In genomic region chr22:22159384-22159783, GRCh38 we compare ENCODE assay signal across 31 cellular contexts.
"Had no signal": no experiment of that assay in that cellular context is flagged by ENCODE, and none has a peak within 500 bp of the region (broad histone marks: within the 10 kb centered on the region; RNA-seq: fewer than 3 reads in every experiment).

No MANE protein-coding gene starts in this region.

- H3K4me1 ChIP-seq: vagina had no signal

- H3K9me3 Mint-ChIP-seq: activated CD4-positive, alpha-beta memory T cell treated with anti-CD3 and anti-CD28 coated beads, Interleukin-2, amount 10 ng/mL, durations not matched to agents 7 days and 5 days; activated CD4-positive, alpha-beta T cell treated with anti-CD3 and anti-CD28 coated beads, Interleukin-2, amount 10 ng/mL, durations not matched to agents 7 days and 5 days; activated T-cell treated with anti-CD3 and anti-CD28 coated beads, Interleukin-2, amount 50 U/mL, for 24 hours; central memory CD8-positive, alpha-beta T cell; mesothelial cell of epicardium; naive thymus-derived CD4-positive, alpha-beta T cell; stimulated activated naive CD8-positive, alpha-beta T cell treated with anti-CD3 and anti-CD28 coated beads, Interleukin-15, amount 100 ng/mL, for 72 hours; T-helper 1 cell treated with Interleukin-12 subunit alpha and Interleukin-12 subunit beta and Interleukin-4 antibody, amounts not matched to agents 30 μg/mL and 1 μg/mL, for 36 hours; type B pancreatic cell had no signal

- H3K36me3 Mint-ChIP-seq: activated naive CD8-positive, alpha-beta T cell; mesothelial cell of epicardium; type B pancreatic cell had no signal

- H3K27me3 ChIP-seq: ovary, vagina had no signal

- H3K4me3 ChIP-seq: ovary, skin epidermis, vagina had no signal

- DNase-seq: activated CD4-positive, alpha-beta memory T cell treated with anti-CD3 and anti-CD28 coated beads, Interleukin-2, amount 10 ng/mL, durations not matched to agents 7 days and 5 days; activated CD4-positive, alpha-beta T cell treated with anti-CD3 and anti-CD28 coated beads, Interleukin-2, amount 10 ng/mL, durations not matched to agents 7 days and 5 days; activated CD4-positive, CD25-positive, alpha-beta regulatory T cell treated with anti-CD3 and anti-CD28 coated beads, Interleukin-2, amount 50 U/mL, for 72 hours; activated CD8-positive, alpha-beta memory T cell treated with anti-CD3 and anti-CD28 coated beads, Interleukin-2, amount 50 U/mL, for 48 hours; activated gamma-delta T cell; activated T-cell treated with anti-CD3 and anti-CD28 coated beads, Interleukin-2, amount 50 U/mL, for 24 hours; anterior cingulate cortex; effector CD8-positive, alpha-beta T cell; islet precursor cell; left ventricle myocardium superior; mammary epithelial cell; naive thymus-derived CD4-positive, alpha-beta T cell; ovary; retina; stimulated activated CD4-positive, alpha-beta T cell treated with anti-CD3 and anti-CD28 coated beads, Interleukin-12 subunit alpha, Interleukin-12 subunit beta, amount 100 ng/mL, for 4 hours; stimulated activated CD4-positive, alpha-beta T cell treated with anti-CD3 and anti-CD28 coated beads, Interleukin-4, amount 100 ng/mL, for 1 hour; stimulated activated naive CD8-positive, alpha-beta T cell treated with anti-CD3 and anti-CD28 coated beads, Interleukin-15, amount 100 ng/mL, for 72 hours; substantia nigra; T-helper 9 cell; WERI-Rb-1 had no signal

- H3K9me3 ChIP-seq: ovary, vagina had no signal

- ATAC-seq: left ventricle myocardium superior; naive thymus-derived CD4-positive, alpha-beta T cell; sciatic nerve; stimulated activated naive CD8-positive, alpha-beta T cell treated with anti-CD3 and anti-CD28 coated beads, Interleukin-15, amount 100 ng/mL, for 72 hours had no signal

- H3K4me3 Mint-ChIP-seq: activated CD4-positive, alpha-beta memory T cell treated with anti-CD3 and anti-CD28 coated beads, Interleukin-2, amount 10 ng/mL, durations not matched to agents 7 days and 5 days; activated CD4-positive, alpha-beta T cell treated with anti-CD3 and anti-CD28 coated beads, Interleukin-2, amount 10 ng/mL, durations not matched to agents 7 days and 5 days; activated naive CD8-positive, alpha-beta T cell; activated T-cell treated with anti-CD3 and anti-CD28 coated beads, Interleukin-2, amount 50 U/mL, for 24 hours; central memory CD8-positive, alpha-beta T cell; mesothelial cell of epicardium; naive thymus-derived CD4-positive, alpha-beta T cell; stimulated activated naive CD8-positive, alpha-beta T cell treated with anti-CD3 and anti-CD28 coated beads, Interleukin-15, amount 100 ng/mL, for 72 hours; T-helper 1 cell treated with Interleukin-12 subunit alpha and Interleukin-12 subunit beta and Interleukin-4 antibody, amounts not matched to agents 30 μg/mL and 1 μg/mL, for 36 hours; type B pancreatic cell had no signal

- FAIRE-seq: colon, frontal cortex had no signal

- H3K36me3 ChIP-seq: ovary, vagina, WERI-Rb-1 had no signal

- H3K27ac ChIP-seq: ovary, skin epidermis, vagina, WERI-Rb-1 had no signal

- H3K4me1 Mint-ChIP-seq: mesothelial cell of epicardium had no signal

- H3K27ac Mint-ChIP-seq: activated CD4-positive, alpha-beta memory T cell treated with anti-CD3 and anti-CD28 coated beads, Interleukin-2, amount 10 ng/mL, durations not matched to agents 7 days and 5 days; activated CD4-positive, alpha-beta T cell treated with anti-CD3 and anti-CD28 coated beads, Interleukin-2, amount 10 ng/mL, durations not matched to agents 7 days and 5 days; activated naive CD8-positive, alpha-beta T cell; activated T-cell treated with anti-CD3 and anti-CD28 coated beads, Interleukin-2, amount 50 U/mL, for 24 hours; mesothelial cell of epicardium; naive thymus-derived CD4-positive, alpha-beta T cell; progenitor cell of endocrine pancreas; stimulated activated naive CD8-positive, alpha-beta T cell treated with anti-CD3 and anti-CD28 coated beads, Interleukin-15, amount 100 ng/mL, for 72 hours; T-helper 1 cell treated with Interleukin-12 subunit alpha and Interleukin-12 subunit beta and Interleukin-4 antibody, amounts not matched to agents 30 μg/mL and 1 μg/mL, for 36 hours; type B pancreatic cell had no signal
